ENCODE assay signal across 1 cellular context in the genomic region with DNA sequence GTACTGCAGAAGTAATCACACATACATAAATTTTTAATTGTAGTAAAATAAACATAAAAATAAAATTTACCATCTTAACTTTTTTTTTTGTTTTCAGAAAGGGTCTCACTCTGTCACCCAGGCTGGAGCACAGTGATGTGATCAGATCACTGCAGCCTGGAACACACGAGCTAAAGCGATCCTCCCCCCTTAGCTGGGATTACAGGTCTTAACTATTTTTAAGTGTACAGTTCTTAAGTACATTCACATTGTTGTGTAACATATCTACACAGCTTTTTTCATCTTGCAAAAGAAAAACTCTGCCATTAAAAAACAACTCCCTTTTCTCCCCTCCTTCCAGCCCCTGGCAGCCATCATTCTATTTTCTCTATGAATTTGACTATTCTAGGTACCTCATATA.
TF ChIP-seq lines count a peak whose summit lies in the region.

No MANE protein-coding gene starts in this region.

TF ChIP-seq in HCT116, 20 proteins besides CTCF, POLR2A, EP300 and RAD21 (continued from another document):
- no peak for TF ChIP-seq REST (IDR thresholded peaks at IDR 0.05; ENCODE audit: low read depth)
- TF ChIP-seq JUND (IDR thresholded peaks at IDR 0.05): no peak
- no peak for TF ChIP-seq POLR2AphosphoS5 (IDR thresholded peaks at IDR 0.05; ENCODE audit: low read depth, low read length)
- TF ChIP-seq ZFX (IDR thresholded peaks at IDR 0.05): no peak
- TF ChIP-seq SIN3A (IDR thresholded peaks at IDR 0.05; ENCODE audit: low read depth): no peak
- TF ChIP-seq EZH2 (IDR thresholded peaks at IDR 0.05): no peak
- TF ChIP-seq TCF7L2 (IDR thresholded peaks at IDR 0.05; ENCODE audit: borderline replicate concordance, extremely low read depth, insufficient read depth, insufficient read length): no peak
- no peak for TF ChIP-seq YY1 (IDR thresholded peaks at IDR 0.05; ENCODE audit: extremely low read depth, insufficient replicate concordance, low read depth, low read length)
- no peak for TF ChIP-seq FOSL1 (IDR thresholded peaks at IDR 0.05; ENCODE audit: low read depth)
- no peak for TF ChIP-seq CEBPB (IDR thresholded peaks at IDR 0.05; ENCODE audit: low read depth)
- no peak for TF ChIP-seq SRF (IDR thresholded peaks at IDR 0.05; ENCODE audit: low read depth)
